Comparison of ENCODE assay signal across 18 cellular contexts in the genomic region with DNA sequence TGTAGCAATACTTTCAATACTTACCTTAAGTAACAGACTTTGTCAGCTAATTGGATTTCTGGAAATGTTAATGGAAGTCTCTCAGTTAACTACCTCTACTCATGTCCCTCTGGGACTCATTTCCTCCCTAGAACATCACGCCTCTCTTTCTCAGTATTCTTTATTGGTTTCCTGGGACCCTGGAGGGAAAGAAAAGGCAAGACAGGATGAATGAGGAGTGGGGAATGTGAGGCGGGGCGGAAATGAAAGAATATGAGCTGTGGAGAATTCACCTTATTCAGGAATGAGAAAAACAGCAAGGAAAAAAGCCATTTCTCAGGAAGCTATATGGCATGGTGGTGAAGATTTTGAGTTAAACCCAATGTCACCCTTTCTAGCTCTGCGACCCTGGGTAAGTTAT.
"Had no signal": no experiment of that assay in that cellular context is flagged by ENCODE, and none has a peak within 500 bp of the region (broad histone marks: within the 10 kb centered on the region; RNA-seq: fewer than 3 reads in every experiment).

No MANE protein-coding gene starts in this region.

- H3K27ac ChIP-seq: epithelial cell of prostate, thyroid gland had no signal

- H3K9me3 Mint-ChIP-seq: activated CD4-positive, alpha-beta T cell treated with anti-CD3 and anti-CD28 coated beads, Interleukin-2, amount 10 ng/mL, durations not matched to agents 24 days and 14 days; activated CD8-positive, alpha-beta T cell treated with anti-CD3 and anti-CD28 coated beads for 36 hours; activated naive CD8-positive, alpha-beta T cell treated with anti-CD3 and anti-CD28 coated beads, Interleukin-2, amount 50 U/mL, for 24 hours; endodermal cell had no signal

- H3K4me3 ChIP-seq: spleen, thyroid gland had no signal

- H3K4me3 Mint-ChIP-seq: activated CD4-positive, alpha-beta T cell treated with anti-CD3 and anti-CD28 coated beads, Interleukin-2, amount 10 ng/mL, durations not matched to agents 24 days and 14 days; activated CD8-positive, alpha-beta memory T cell treated with anti-CD3 and anti-CD28 coated beads, Interleukin-2, amount 10 ng/mL, durations not matched to agents 7 days and 5 days; activated CD8-positive, alpha-beta T cell treated with anti-CD3 and anti-CD28 coated beads for 36 hours; activated naive CD8-positive, alpha-beta T cell treated with anti-CD3 and anti-CD28 coated beads, Interleukin-2, amount 50 U/mL, for 24 hours; endodermal cell had no signal

- DNase-seq: activated CD4-positive, alpha-beta T cell treated with anti-CD3 and anti-CD28 coated beads, Interleukin-2, amount 10 ng/mL, durations not matched to agents 24 days and 14 days; activated CD8-positive, alpha-beta memory T cell treated with anti-CD3 and anti-CD28 coated beads, Interleukin-2, amount 10 ng/mL, durations not matched to agents 7 days and 5 days; activated CD8-positive, alpha-beta T cell treated with anti-CD3 and anti-CD28 coated beads for 36 hours; activated effector memory CD4-positive, alpha-beta T cell treated with anti-CD3 and anti-CD28 coated beads, Interleukin-2, amount 50 U/mL, for 16 hours; activated naive CD4-positive, alpha-beta T cell treated with anti-CD3 and anti-CD28 coated beads, Interleukin-2, amount 50 U/mL, for 16 hours; activated naive CD8-positive, alpha-beta T cell treated with anti-CD3 and anti-CD28 coated beads, Interleukin-2, amount 50 U/mL, for 24 hours; activated T-cell treated with anti-CD3 and anti-CD28 coated beads for 4 hours; cortex of kidney; endodermal cell; kidney glomerular epithelial cell; retina; spleen; stimulated activated CD4-positive, alpha-beta T cell treated with anti-CD3 and anti-CD28 coated beads, Interleukin-4, amount 100 ng/mL, for 1 hour; stimulated activated naive CD8-positive, alpha-beta T cell treated with anti-CD3 and anti-CD28 coated beads, Interleukin-15, Interleukin-2, amounts not matched to agents 100 U/mL and 50 U/mL, for 24 hours; T-helper 2 cell; thyroid gland had no signal

- H3K36me3 ChIP-seq: spleen, thyroid gland had no signal

- H3K27ac Mint-ChIP-seq: activated CD4-positive, alpha-beta T cell treated with anti-CD3 and anti-CD28 coated beads, Interleukin-2, amount 10 ng/mL, durations not matched to agents 24 days and 14 days; activated CD8-positive, alpha-beta memory T cell treated with anti-CD3 and anti-CD28 coated beads, Interleukin-2, amount 10 ng/mL, durations not matched to agents 7 days and 5 days; activated CD8-positive, alpha-beta T cell treated with anti-CD3 and anti-CD28 coated beads for 36 hours; activated naive CD8-positive, alpha-beta T cell treated with anti-CD3 and anti-CD28 coated beads, Interleukin-2, amount 50 U/mL, for 24 hours; endodermal cell had no signal

- H3K27me3 ChIP-seq: spleen, thyroid gland had no signal

- H3K36me3 Mint-ChIP-seq: activated CD8-positive, alpha-beta memory T cell treated with anti-CD3 and anti-CD28 coated beads, Interleukin-2, amount 10 ng/mL, durations not matched to agents 7 days and 5 days had no signal

- ATAC-seq: activated CD4-positive, CD25-positive, alpha-beta regulatory T cell treated with anti-CD3 and anti-CD28 coated beads, Interleukin-2, amount 50 U/mL, for 24 hours; activated CD8-positive, alpha-beta memory T cell treated with anti-CD3 and anti-CD28 coated beads, Interleukin-2, amount 10 ng/mL, durations not matched to agents 7 days and 5 days; activated CD8-positive, alpha-beta T cell treated with anti-CD3 and anti-CD28 coated beads for 36 hours; activated naive CD8-positive, alpha-beta T cell treated with anti-CD3 and anti-CD28 coated beads, Interleukin-2, amount 50 U/mL, for 24 hours; stimulated activated naive CD8-positive, alpha-beta T cell treated with anti-CD3 and anti-CD28 coated beads, Interleukin-15, Interleukin-2, amounts not matched to agents 100 U/mL and 50 U/mL, for 24 hours had no signal

- H3K9me3 ChIP-seq: spleen, thyroid gland had no signal

- H3K27me3 Mint-ChIP-seq: activated CD4-positive, alpha-beta T cell treated with anti-CD3 and anti-CD28 coated beads, Interleukin-2, amount 10 ng/mL, durations not matched to agents 24 days and 14 days; activated CD8-positive, alpha-beta memory T cell treated with anti-CD3 and anti-CD28 coated beads, Interleukin-2, amount 10 ng/mL, durations not matched to agents 7 days and 5 days; activated CD8-positive, alpha-beta T cell treated with anti-CD3 and anti-CD28 coated beads for 36 hours; activated naive CD8-positive, alpha-beta T cell treated with anti-CD3 and anti-CD28 coated beads, Interleukin-2, amount 50 U/mL, for 24 hours had no signal
